33 cellular contexts compared by ENCODE assay signal in the genomic region with DNA sequence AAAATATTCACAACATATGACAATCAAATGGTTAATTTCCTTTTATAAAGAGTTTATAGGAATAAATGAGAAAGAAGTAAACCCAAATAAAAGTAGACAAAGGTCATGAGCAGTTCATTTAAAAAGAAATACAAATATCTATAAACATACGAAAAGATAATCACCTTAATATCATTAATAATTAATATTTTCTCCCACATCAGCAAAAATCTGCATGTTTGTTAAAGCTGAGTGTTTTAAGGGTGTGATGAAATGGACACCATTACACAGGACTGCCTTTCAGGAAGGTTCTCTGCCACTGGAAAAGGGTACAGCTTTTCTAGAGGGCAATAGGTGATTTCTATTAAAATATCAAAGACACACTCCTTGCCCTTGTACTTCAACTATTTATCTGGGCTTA.
"Had no signal": no experiment of that assay in that cellular context is flagged by ENCODE, and none has a peak within 500 bp of the region (broad histone marks: within the 10 kb centered on the region; RNA-seq: fewer than 3 reads in every experiment).

No MANE protein-coding gene starts in this region.

- H3K9me3 ChIP-seq: adrenal gland, body of pancreas, breast epithelium had no signal

- H3K4me3 ChIP-seq: adrenal gland, body of pancreas, breast epithelium had no signal

- H3K27ac ChIP-seq: adrenal gland, body of pancreas, brain microvascular endothelial cell, breast epithelium, VCaP had no signal

- DNase-seq: activated B cell treated with CpG ODN at 0.5 μM for 24 hours; activated CD4-positive, alpha-beta memory T cell treated with anti-CD3 and anti-CD28 coated beads for 36 hours; activated CD4-positive, alpha-beta T cell treated with anti-CD3 and anti-CD28 coated beads for 4 hours; activated CD4-positive, alpha-beta T cell treated with anti-CD3 and anti-CD28 coated beads, Interleukin-2, amount 50 U/mL, for 1 hour; activated CD4-positive, alpha-beta T cell treated with anti-CD3 and anti-CD28 coated beads, Interleukin-2, amount 50 U/mL, for 4 hours; activated CD4-positive, CD25-positive, alpha-beta regulatory T cell treated with anti-CD3 and anti-CD28 coated beads, Interleukin-2, amount 50 U/mL, for 72 hours; activated CD8-positive, alpha-beta memory T cell treated with anti-CD3 and anti-CD28 coated beads, Interleukin-2, amount 50 U/mL, for 4 hours; activated CD8-positive, alpha-beta T cell treated with anti-CD3 and anti-CD28 coated beads for 36 hours; activated effector memory CD4-positive, alpha-beta T cell treated with anti-CD3 and anti-CD28 coated beads, Interleukin-2, amount 50 U/mL, for 16 hours; activated gamma-delta T cell treated with Interleukin-2 at 50 U/mL for 16 hours; activated naive CD4-positive, alpha-beta T cell; activated naive CD4-positive, alpha-beta T cell treated with anti-CD3 and anti-CD28 coated beads for 36 hours; activated naive CD4-positive, alpha-beta T cell treated with anti-CD3 and anti-CD28 coated beads, Interleukin-2, amount 50 U/mL, for 16 hours; activated naive CD8-positive, alpha-beta T cell treated with anti-CD3 and anti-CD28 coated beads for 36 hours; activated T-cell treated with anti-CD3 and anti-CD28 coated beads for 4 hours; activated T-cell treated with anti-CD3 and anti-CD28 coated beads, Interleukin-2, amount 50 U/mL, for 1 hour; activated T-cell treated with anti-CD3 and anti-CD28 coated beads, Interleukin-2, amount 50 U/mL, for 4 hours; activated T-cell treated with anti-CD3 and anti-CD28 coated beads, Interleukin-2, amount 50 U/mL, for 72 hours; adrenal gland; amniotic stem cell; aorta; body of pancreas; brain microvascular endothelial cell; central memory CD4-positive, alpha-beta T cell; T-helper 1 cell; T-helper 2 cell; T-helper 9 cell had no signal

- H3K27me3 ChIP-seq: adrenal gland, body of pancreas, brain microvascular endothelial cell, breast epithelium had no signal

- H3K4me1 ChIP-seq: adrenal gland, breast epithelium had no signal

- ATAC-seq: activated CD8-positive, alpha-beta T cell treated with anti-CD3 and anti-CD28 coated beads for 36 hours; activated naive CD4-positive, alpha-beta T cell treated with anti-CD3 and anti-CD28 coated beads, Interleukin-2, amount 50 U/mL, for 72 hours; activated T-cell treated with anti-CD3 and anti-CD28 coated beads, Interleukin-2, amount 50 U/mL, for 4 hours; activated T-cell treated with anti-CD3 and anti-CD28 coated beads, Interleukin-2, amount 50 U/mL, for 72 hours; activated T-helper 17 cell treated with anti-CD3 and anti-CD28 coated beads, Interleukin-2, amount 50 U/mL, for 72 hours; body of pancreas had no signal

- H3K36me3 ChIP-seq: adrenal gland, brain microvascular endothelial cell, breast epithelium had no signal

- FAIRE-seq: astrocyte, TTC549 had no signal
